14 cellular contexts compared by ENCODE assay signal in the genomic region with DNA sequence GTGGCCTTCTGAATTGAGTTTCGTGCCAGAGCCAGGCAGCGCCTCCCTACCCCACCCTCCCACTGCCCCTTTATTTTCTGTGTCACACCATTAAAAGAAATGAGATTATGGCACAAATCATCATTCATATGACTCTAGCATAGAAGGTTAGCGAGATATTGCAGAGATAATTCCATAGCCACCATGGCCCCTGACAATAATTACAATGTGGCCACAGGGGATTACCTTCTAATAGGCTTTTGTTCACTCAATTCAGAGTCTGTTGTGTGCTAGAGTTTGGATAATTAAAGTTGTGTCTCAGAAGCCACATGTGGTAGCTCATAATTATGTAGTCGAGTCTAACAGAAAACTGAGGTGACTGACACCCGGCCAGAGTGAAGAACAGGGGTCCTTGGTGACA.
A peak's percentile ranks its signal among the peaks of the same experiment; 100 is the strongest.
DNase-seq lines count a peak whose midpoint lies in the region; ATAC-seq and TF ChIP-seq lines count a peak whose summit lies in the region.
"Had no signal": no experiment of that assay in that cellular context is flagged by ENCODE, and none has a peak within 500 bp of the region (broad histone marks: within the 10 kb centered on the region; RNA-seq: fewer than 3 reads in every experiment).

No MANE protein-coding gene starts in this region.

- H3K9ac ChIP-seq in endodermal cell (ENCODE audit: extremely low read depth, low read length, poor library complexity, severe bottlenecking): no peak overlapping the region

- peaks cover 30% of the 10 kb centered on the region for H3K4me1 Mint-ChIP-seq in endodermal cell

- H3K36me3 ChIP-seq in endodermal cell (ENCODE audit: control insufficient read depth, insufficient read depth, low read length): no peaks in the 10 kb centered on the region
- H3K36me3 ChIP-seq: BE2C had no signal

- H3K27me3 Mint-ChIP-seq in endodermal cell (ENCODE audit: insufficient read depth): no peaks in the 10 kb centered on the region

- H3K4me3 ChIP-seq in endodermal cell (ENCODE audit: low read length): no peak overlapping the region

- no peak for ATAC-seq in HG02642 (IDR thresholded peaks at IDR 0.05; ENCODE audit: poor library complexity, unreplicated experiment)
- ATAC-seq: CD8-positive, alpha-beta T cell had no signal

- no peak overlapping the region for H3K4me3 Mint-ChIP-seq in endodermal cell
- H3K4me3 Mint-ChIP-seq: CD8-positive, alpha-beta T cell had no signal

- WGBS in endodermal cell (ENCODE audit: insufficient coverage in 1 of 2, insufficient read length in 1 of 2), 2 experiments: 90 to 98% methylated on average over 4 to 5 of the region's 5 CpGs

- peak overlapping the region; percentile 84 for H3K27ac ChIP-seq in endodermal cell (ENCODE audit: low read depth, low read length)

- no peak overlapping the region for H3K27ac Mint-ChIP-seq in endodermal cell
- H3K27ac Mint-ChIP-seq: CD8-positive, alpha-beta T cell had no signal

- DNase-seq in COR-L47 (lab: John Stamatoyannopoulos, UW) (peak; percentile 98), DMS 273 (lab: John Stamatoyannopoulos, UW; ENCODE audit: unreplicated experiment) (peak; percentile 47), NCI-H524 (lab: John Stamatoyannopoulos, UW) (peak; percentile 58 to 88), endodermal cell (no peak), iPS-NIHi7 (ENCODE audit: extremely low spot score) (no peak), NCI-H2196 treated with DMSO at 0.1 percent for 48 hours (lab: John Stamatoyannopoulos, UW; ENCODE audit: unreplicated experiment) (no peak)
- DNase-seq: BE2C; CD8-positive, alpha-beta T cell; DMS53; Karpas-422; MM.1S; RPMI8226; T-helper 1 cell had no signal

- peaks cover under 1% of the 10 kb centered on the region for H3K9me3 Mint-ChIP-seq in endodermal cell
- H3K9me3 Mint-ChIP-seq: CD8-positive, alpha-beta T cell had no signal

- peaks cover 17% of the 10 kb centered on the region for H3K4me1 ChIP-seq in endodermal cell (ENCODE audit: control insufficient read depth, insufficient read depth, low read length)

- TF ChIP-seq CTCF in endodermal cell (conservative IDR thresholded peaks at IDR 0.05): no peak

- no peaks in the 10 kb centered on the region for H3K36me3 Mint-ChIP-seq in endodermal cell (ENCODE audit: low read depth)
- H3K36me3 Mint-ChIP-seq: CD8-positive, alpha-beta T cell had no signal

- H3K9me3 ChIP-seq in endodermal cell (ENCODE audit: control insufficient read depth, low read length): no peaks in the 10 kb centered on the region
- H3K9me3 ChIP-seq: BE2C had no signal

- H3K27me3 ChIP-seq in endodermal cell (ENCODE audit: control insufficient read depth, insufficient read depth, low read length, poor library complexity, severe bottlenecking): no peaks in the 10 kb centered on the region
- H3K27me3 ChIP-seq: BE2C had no signal

Comparison
In these comparisons a context has a peak if more than half of its experiments do, and no peak if none do; other contexts are left out.
1. DNase-seq: peak in COR-L47 (single experiment), DMS 273 (single experiment) and NCI-H524 (2 of 2); none in endodermal cell (single experiment), iPS-NIHi7 (single experiment) and NCI-H2196 treated with DMSO at 0.1 percent for 48 hours (single experiment).